ENCODE assay signal across 11 cellular contexts in the genomic region with DNA sequence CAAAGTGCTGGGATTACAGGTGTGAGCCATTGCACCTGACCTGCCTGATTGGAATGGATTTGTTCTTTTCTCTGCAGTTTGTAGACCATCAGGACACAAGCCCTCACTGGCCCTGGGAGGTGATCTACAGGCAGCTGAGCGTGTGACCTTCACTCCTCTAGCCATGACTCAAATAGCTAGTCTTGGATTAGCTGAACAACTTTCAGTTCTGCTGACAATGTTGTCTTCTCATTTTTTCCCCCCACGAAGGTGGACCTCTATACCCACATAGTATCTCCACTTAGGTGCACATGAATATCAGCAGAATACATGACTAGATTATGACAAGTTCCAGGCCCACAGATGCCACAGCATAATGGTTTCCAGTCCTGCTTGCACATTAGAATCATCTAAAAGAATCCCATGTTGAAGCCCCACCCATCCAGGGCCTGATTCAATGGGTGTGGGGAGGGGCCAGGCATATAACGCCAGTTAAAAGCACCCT. TPM values are rescaled to one million over a fixed set of nuclear protein-coding genes. Genes with fewer than 3 reads are reported as not detected.
A peak's percentile ranks its signal among the peaks of the same experiment; 100 is the strongest.
DNase-seq lines count a peak whose midpoint lies in the region; ATAC-seq and TF ChIP-seq lines count a peak whose summit lies in the region.
"Had no signal": no experiment of that assay in that cellular context is flagged by ENCODE, and none has a peak within 500 bp of the region (broad histone marks: within the 10 kb centered on the region; RNA-seq: fewer than 3 reads in every experiment).

No MANE protein-coding gene starts in this region.

- H3K27ac Mint-ChIP-seq in activated B cell treated with CpG ODN at 0.5 μM for 24 hours: no peak overlapping the region

- H3K4me2 ChIP-seq in PC-3 (ENCODE audit: low read length): no peak overlapping the region

- no peaks in the 10 kb centered on the region for H3F3A ChIP-seq in PC-3 (ENCODE audit: low read length, unreplicated experiment)

- ATAC-seq in GM18508 (IDR thresholded peaks at IDR 0.05; ENCODE audit: insufficient read depth, unreplicated experiment) (peak; percentile 94), GM21723 (IDR thresholded peaks at IDR 0.05; ENCODE audit: unreplicated experiment) (peak; percentile 90), activated B cell treated with CpG ODN at 0.5 μM for 24 hours (ENCODE audit: low read depth) (peak; percentile 82), PC-3 (no peak)
- ATAC-seq: left lobe of liver had no signal

- no peak overlapping the region for H3K4me3 ChIP-seq in PC-3 (ENCODE audit: low read length)
- H3K4me3 ChIP-seq: vagina had no signal

- no peaks in the 10 kb centered on the region for H3K9me3 Mint-ChIP-seq in activated B cell treated with CpG ODN at 0.5 μM for 24 hours

- H3K9me3 ChIP-seq in PC-3 (ENCODE audit: low read length): no peaks in the 10 kb centered on the region
- H3K9me3 ChIP-seq: vagina had no signal

- no peak overlapping the region for H3K27ac ChIP-seq in PC-3 (ENCODE audit: low read length)
- H3K27ac ChIP-seq: vagina had no signal

- POLR2A ChIA-PET in activated B cell treated with CpG ODN at 0.5 μM for 24 hours (lab: Charles Lee) (interaction anchor here (1.0 kb wide), 2 partner anchors 10 to 37 kb away, joined by 3 read pairs; a partner anchor contains a TSS), PC-3 (lab: Charles Lee; ENCODE audit: unreplicated experiment) (no interaction called here)

- no peaks in the 10 kb centered on the region for H3K79me2 ChIP-seq in PC-3 (ENCODE audit: low read length)

- H3K4me1 ChIP-seq in PC-3 (ENCODE audit: insufficient read depth, low read length): no peaks in the 10 kb centered on the region

- no peak for DNase-seq in activated B cell treated with CpG ODN at 0.5 μM for 24 hours
- peak; percentile 64 to 69 for DNase-seq in stimulated activated CD4-positive, alpha-beta T cell treated with anti-CD3 and anti-CD28 coated beads, Interleukin-15, amount 100 ng/mL, for 48 hours (ENCODE audit: low read depth in 2 of 2)
- no peak for DNase-seq in PC-3
- no peak for DNase-seq in NK-92 treated with Interleukin-12 subunit alpha and Interleukin-12 subunit beta, amount 100 ng/mL, for 24 hours (lab: John Stamatoyannopoulos, UW)
- no peak for DNase-seq in ecto neural progenitor cell (ENCODE audit: low spot score)
- no peak for DNase-seq in UCSD-AML1 (lab: John Stamatoyannopoulos, UW; ENCODE audit: unreplicated experiment)
- DNase-seq: erythroblast had no signal

- peaks cover 61% of the 10 kb centered on the region for H3K27me3 ChIP-seq in PC-3 (ENCODE audit: low read length)
- H3K27me3 ChIP-seq: vagina had no signal

- H4K20me1 ChIP-seq in PC-3 (ENCODE audit: low read length): no peaks in the 10 kb centered on the region

- intact Hi-C loops in activated B cell treated with CpG ODN at 0.5 μM for 24 hours (cut with micrococcal nuclease): loop anchor here (1.0 kb wide), 2 partner anchors 22 to 35 kb away; no protein-coding TSS in a partner anchor
- intact Hi-C loops in PC-3 (cut with micrococcal nuclease): no loop called here

- H3K4me1 Mint-ChIP-seq in activated B cell treated with CpG ODN at 0.5 μM for 24 hours: peaks cover 18% of the 10 kb centered on the region

- TF ChIP-seq CTCF in activated B cell treated with CpG ODN at 0.5 μM for 24 hours (IDR thresholded peaks at IDR 0.05) (no peak), PC-3 (conservative IDR thresholded peaks at IDR 0.05; ENCODE audit: low read depth, low read length) (no peak)

- no peak overlapping the region for H3K9ac ChIP-seq in PC-3 (ENCODE audit: low read length)

- no peaks in the 10 kb centered on the region for H3K36me3 ChIP-seq in PC-3 (ENCODE audit: low read depth, low read length)
- H3K36me3 ChIP-seq: vagina had no signal

- H3K9me2 ChIP-seq in PC-3 (replicated peaks; ENCODE audit: low read length): no peaks in the 10 kb centered on the region

- CTCF ChIA-PET in activated B cell treated with CpG ODN at 0.5 μM for 24 hours (lab: Charles Lee): no interaction called here
- CTCF ChIA-PET in PC-3 (lab: Charles Lee): no interaction called here

- BruUV-seq in PC-3 (replicated peaks; lab: Mats Ljungman, UMichigan): no TSS peak

- H3K4me3 Mint-ChIP-seq in activated B cell treated with CpG ODN at 0.5 μM for 24 hours: no peak overlapping the region

- H3K27me3 Mint-ChIP-seq in activated B cell treated with CpG ODN at 0.5 μM for 24 hours: peaks cover 17% of the 10 kb centered on the region

- H2AFZ ChIP-seq in PC-3 (ENCODE audit: low read length): no peak overlapping the region

- no peaks in the 10 kb centered on the region for H3K36me3 Mint-ChIP-seq in activated B cell treated with CpG ODN at 0.5 μM for 24 hours (ENCODE audit: low read depth)

RNA-seq across cellular contexts. Expression of a gene that starts 36.8 kb away (rescaled TPM):
- total RNA-seq in activated B cell treated with CpG ODN at 0.5 μM for 24 hours (3.1 and 3.3 TPM in 2 replicates), PC-3 (2014; rRNA removed) (0.33 and 0.52 TPM in 2 replicates)

Comparison
In these comparisons a context has a peak if more than half of its experiments do, and no peak if none do; other contexts are left out.
1. DNase-seq: peak in stimulated activated CD4-positive, alpha-beta T cell treated with anti-CD3 and anti-CD28 coated beads, Interleukin-15, amount 100 ng/mL, for 48 hours (2 of 2); none in activated B cell treated with CpG ODN at 0.5 μM for 24 hours (single experiment), PC-3 (single experiment), NK-92 treated with Interleukin-12 subunit alpha and Interleukin-12 subunit beta, amount 100 ng/mL, for 24 hours (single experiment), ecto neural progenitor cell (single experiment) and UCSD-AML1 (single experiment).